Comparison of ENCODE assay signal across 2 cellular contexts in the genomic region with DNA sequence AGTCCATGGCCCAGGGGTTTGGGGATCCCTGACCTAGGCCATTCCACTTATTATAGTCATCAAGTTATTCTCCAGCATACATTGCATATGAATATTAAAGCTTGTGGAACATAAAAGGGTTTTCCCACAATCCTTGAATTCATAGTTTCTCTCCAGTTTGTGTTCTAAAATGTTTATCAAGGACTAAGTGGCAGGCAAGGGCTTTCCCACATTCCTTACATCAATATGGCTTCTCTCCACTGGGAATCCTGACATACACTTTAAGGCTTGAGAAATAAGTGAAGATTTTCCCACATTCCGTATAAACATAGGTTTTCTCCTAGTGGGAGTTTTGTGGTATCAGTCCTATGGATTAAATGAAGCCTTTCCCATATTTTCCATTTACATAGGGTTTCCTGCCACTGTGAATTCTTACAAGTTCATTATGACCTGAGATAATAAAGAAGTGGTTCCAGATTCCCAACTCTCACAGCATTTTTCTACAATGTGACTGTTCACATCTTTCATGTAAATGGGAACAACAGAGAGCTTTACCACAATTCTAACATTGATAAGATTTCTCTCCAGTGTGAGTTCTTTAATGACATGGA.
TF ChIP-seq lines count a peak whose summit lies in the region.

No MANE protein-coding gene starts in this region.

TF ChIP-seq in GM23338, 12 proteins besides CTCF, POLR2A, EP300 and RAD21 (continues in another document):
- TF ChIP-seq ZNF114 (CRISPR knock-in tag; IDR thresholded peaks at IDR 0.05) (no peak), JUNB (IDR thresholded peaks at IDR 0.05; ENCODE audit: unreplicated experiment) (no peak), STAT1 (IDR thresholded peaks at IDR 0.05; ENCODE audit: unreplicated experiment) (no peak), POLR2AphosphoS5 (IDR thresholded peaks at IDR 0.05; ENCODE audit: low read depth) (no peak), ZNF331 (CRISPR knock-in tag; IDR thresholded peaks at IDR 0.05; ENCODE audit: low read depth) (no peak), CREB1 (CRISPR knock-in tag; IDR thresholded peaks at IDR 0.05; ENCODE audit: low read depth) (no peak), EZH2 (IDR thresholded peaks at IDR 0.05; ENCODE audit: low read depth, unreplicated experiment) (no peak), EZH2phosphoT487 (IDR thresholded peaks at IDR 0.05; ENCODE audit: unreplicated experiment) (no peak)
- TF ChIP-seq, protein P1, sequence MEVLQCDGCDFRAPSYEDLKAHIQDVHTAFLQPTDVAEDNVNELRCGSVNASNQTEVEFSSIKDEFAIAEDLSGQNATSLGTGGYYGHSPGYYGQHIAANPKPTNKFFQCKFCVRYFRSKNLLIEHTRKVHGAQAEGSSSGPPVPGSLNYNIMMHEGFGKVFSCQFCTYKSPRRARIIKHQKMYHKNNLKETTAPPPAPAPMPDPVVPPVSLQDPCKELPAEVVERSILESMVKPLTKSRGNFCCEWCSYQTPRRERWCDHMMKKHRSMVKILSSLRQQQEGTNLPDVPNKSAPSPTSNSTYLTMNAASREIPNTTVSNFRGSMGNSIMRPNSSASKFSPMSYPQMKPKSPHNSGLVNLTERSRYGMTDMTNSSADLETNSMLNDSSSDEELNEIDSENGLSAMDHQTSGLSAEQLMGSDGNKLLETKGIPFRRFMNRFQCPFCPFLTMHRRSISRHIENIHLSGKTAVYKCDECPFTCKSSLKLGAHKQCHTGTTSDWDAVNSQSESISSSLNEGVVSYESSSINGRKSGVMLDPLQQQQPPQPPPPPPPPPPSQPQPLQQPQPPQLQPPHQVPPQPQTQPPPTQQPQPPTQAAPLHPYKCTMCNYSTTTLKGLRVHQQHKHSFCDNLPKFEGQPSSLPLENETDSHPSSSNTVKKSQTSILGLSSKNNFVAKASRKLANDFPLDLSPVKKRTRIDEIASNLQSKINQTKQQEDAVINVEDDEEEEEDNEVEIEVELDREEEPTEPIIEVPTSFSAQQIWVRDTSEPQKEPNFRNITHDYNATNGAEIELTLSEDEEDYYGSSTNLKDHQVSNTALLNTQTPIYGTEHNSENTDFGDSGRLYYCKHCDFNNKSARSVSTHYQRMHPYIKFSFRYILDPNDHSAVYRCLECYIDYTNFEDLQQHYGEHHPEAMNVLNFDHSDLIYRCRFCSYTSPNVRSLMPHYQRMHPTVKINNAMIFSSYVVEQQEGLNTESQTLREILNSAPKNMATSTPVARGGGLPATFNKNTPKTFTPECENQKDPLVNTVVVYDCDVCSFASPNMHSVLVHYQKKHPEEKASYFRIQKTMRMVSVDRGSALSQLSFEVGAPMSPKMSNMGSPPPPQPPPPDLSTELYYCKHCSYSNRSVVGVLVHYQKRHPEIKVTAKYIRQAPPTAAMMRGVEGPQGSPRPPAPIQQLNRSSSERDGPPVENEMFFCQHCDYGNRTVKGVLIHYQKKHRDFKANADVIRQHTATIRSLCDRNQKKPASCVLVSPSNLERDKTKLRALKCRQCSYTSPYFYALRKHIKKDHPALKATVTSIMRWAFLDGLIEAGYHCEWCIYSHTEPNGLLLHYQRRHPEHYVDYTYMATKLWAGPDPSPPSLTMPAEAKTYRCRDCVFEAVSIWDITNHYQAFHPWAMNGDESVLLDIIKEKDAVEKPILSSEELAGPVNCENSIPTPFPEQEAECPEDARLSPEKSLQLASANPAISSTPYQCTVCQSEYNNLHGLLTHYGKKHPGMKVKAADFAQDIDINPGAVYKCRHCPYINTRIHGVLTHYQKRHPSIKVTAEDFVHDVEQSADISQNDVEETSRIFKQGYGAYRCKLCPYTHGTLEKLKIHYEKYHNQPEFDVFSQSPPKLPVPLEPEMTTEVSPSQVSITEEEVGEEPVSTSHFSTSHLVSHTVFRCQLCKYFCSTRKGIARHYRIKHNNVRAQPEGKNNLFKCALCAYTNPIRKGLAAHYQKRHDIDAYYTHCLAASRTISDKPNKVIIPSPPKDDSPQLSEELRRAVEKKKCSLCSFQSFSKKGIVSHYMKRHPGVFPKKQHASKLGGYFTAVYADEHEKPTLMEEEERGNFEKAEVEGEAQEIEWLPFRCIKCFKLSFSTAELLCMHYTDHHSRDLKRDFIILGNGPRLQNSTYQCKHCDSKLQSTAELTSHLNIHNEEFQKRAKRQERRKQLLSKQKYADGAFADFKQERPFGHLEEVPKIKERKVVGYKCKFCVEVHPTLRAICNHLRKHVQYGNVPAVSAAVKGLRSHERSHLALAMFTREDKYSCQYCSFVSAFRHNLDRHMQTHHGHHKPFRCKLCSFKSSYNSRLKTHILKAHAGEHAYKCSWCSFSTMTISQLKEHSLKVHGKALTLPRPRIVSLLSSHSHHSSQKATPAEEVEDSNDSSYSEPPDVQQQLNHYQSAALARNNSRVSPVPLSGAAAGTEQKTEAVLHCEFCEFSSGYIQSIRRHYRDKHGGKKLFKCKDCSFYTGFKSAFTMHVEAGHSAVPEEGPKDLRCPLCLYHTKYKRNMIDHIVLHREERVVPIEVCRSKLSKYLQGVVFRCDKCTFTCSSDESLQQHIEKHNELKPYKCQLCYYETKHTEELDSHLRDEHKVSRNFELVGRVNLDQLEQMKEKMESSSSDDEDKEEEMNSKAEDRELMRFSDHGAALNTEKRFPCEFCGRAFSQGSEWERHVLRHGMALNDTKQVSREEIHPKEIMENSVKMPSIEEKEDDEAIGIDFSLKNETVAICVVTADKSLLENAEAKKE (CRISPR knock-in tag; IDR thresholded peaks at IDR 0.05), result no peak
- TF ChIP-seq, protein P2, sequence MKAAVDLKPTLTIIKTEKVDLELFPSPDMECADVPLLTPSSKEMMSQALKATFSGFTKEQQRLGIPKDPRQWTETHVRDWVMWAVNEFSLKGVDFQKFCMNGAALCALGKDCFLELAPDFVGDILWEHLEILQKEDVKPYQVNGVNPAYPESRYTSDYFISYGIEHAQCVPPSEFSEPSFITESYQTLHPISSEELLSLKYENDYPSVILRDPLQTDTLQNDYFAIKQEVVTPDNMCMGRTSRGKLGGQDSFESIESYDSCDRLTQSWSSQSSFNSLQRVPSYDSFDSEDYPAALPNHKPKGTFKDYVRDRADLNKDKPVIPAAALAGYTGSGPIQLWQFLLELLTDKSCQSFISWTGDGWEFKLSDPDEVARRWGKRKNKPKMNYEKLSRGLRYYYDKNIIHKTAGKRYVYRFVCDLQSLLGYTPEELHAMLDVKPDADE (IDR thresholded peaks at IDR 0.05), result no peak

TF ChIP-seq in H1, 55 proteins besides CTCF, POLR2A, EP300 and RAD21:
- TF ChIP-seq GTF2F1 (IDR thresholded peaks at IDR 0.05; ENCODE audit: borderline replicate concordance, low read depth, low read length), result no peak
- TF ChIP-seq ZNF274 (IDR thresholded peaks at IDR 0.05; ENCODE audit: borderline replicate concordance, extremely low read depth, low read length), result peak; percentile 25; the same call in 1 of the 2 replicates
- TF ChIP-seq EGR1 (IDR thresholded peaks at IDR 0.05; ENCODE audit: borderline replicate concordance, low read depth, low read length), result no peak
TF ChIP-seq in H1: peak in this region for 1.
